Comparison of ENCODE assay signal across 18 cellular contexts in genomic region chr11:41714101-41714500, GRCh38.
DNase-seq lines count a peak whose midpoint lies in the region; ATAC-seq and TF ChIP-seq lines count a peak whose summit lies in the region.
"Had no signal": no experiment of that assay in that cellular context is flagged by ENCODE, and none has a peak within 500 bp of the region (broad histone marks: within the 10 kb centered on the region; RNA-seq: fewer than 3 reads in every experiment).

No MANE protein-coding gene starts in this region.

- no peak overlapping the region for H4K8ac ChIP-seq in mesendoderm (ENCODE audit: low read depth, low read length)

- no peak for ATAC-seq in stimulated activated naive CD8-positive, alpha-beta T cell treated with anti-CD3 and anti-CD28 coated beads, Interleukin-15, amount 100 ng/mL, for 72 hours

- no peak overlapping the region for H3K56ac ChIP-seq in mesendoderm (ENCODE audit: low read length)

- H3K9me3 ChIP-seq in HUES6 (ENCODE audit: control insufficient read depth, insufficient read depth, low read depth, low read length), result no peaks in the 10 kb centered on the region
- no peaks in the 10 kb centered on the region for H3K9me3 ChIP-seq in adrenal gland (replicated peaks in 1 of 3)
- H3K9me3 ChIP-seq in esophagus squamous epithelium, result no peaks in the 10 kb centered on the region
- H3K9me3 ChIP-seq: BLaER1 treated with 17β-estradiol and CSF1 and Interleukin-3, amounts not matched to agents 10 nM and 100 nM; HAP-1 had no signal

- H3K27me3 Mint-ChIP-seq in stimulated activated naive CD8-positive, alpha-beta T cell treated with anti-CD3 and anti-CD28 coated beads, Interleukin-15, amount 100 ng/mL, for 72 hours, result no peaks in the 10 kb centered on the region

- H3K27ac ChIP-seq in HUES6 (ENCODE audit: low read depth, low read length), result peak overlapping the region; percentile 5
- H3K27ac ChIP-seq in mesendoderm (ENCODE audit: low read depth, low read length), result no peak overlapping the region
- H3K27ac ChIP-seq in adrenal gland, result no peak overlapping the region
- H3K27ac ChIP-seq in esophagus squamous epithelium, result no peak overlapping the region
- H3K27ac ChIP-seq: BLaER1 treated with 17β-estradiol and CSF1 and Interleukin-3, amounts not matched to agents 10 nM and 100 nM had no signal

- DNase-seq in AG10803 (ENCODE audit: low read depth) (peak; percentile 3), astrocyte of the spinal cord (ENCODE audit: low read depth, low spot score) (peak; percentile 1), mesendoderm (peak; percentile 70), adrenal gland (no peak), esophagus squamous epithelium (lab: John Stamatoyannopoulos, UW) (no peak)
- no peak for DNase-seq in activated naive CD4-positive, alpha-beta T cell (lab: John Stamatoyannopoulos, UW)
- DNase-seq in stimulated activated naive CD8-positive, alpha-beta T cell treated with anti-CD3 and anti-CD28 coated beads, Interleukin-15, amount 100 ng/mL, for 72 hours, result no peak
- DNase-seq: CD8-positive, alpha-beta memory T cell; DND-41; GF-D8; NCI-H1417; NCI-H1930; NCI-H446; NCI-H69; SHP77 treated with DMSO at 0.1 percent for 48 hours had no signal

- peaks cover 20 to 32% of the 10 kb centered on the region in 2 donors for H3K9me3 Mint-ChIP-seq in stimulated activated naive CD8-positive, alpha-beta T cell treated with anti-CD3 and anti-CD28 coated beads, Interleukin-15, amount 100 ng/mL, for 72 hours

- no peaks in the 10 kb centered on the region for H3K36me3 ChIP-seq in HUES6 (ENCODE audit: control insufficient read depth, insufficient read depth, low read length)
- H3K36me3 ChIP-seq in mesendoderm (ENCODE audit: control insufficient read depth, insufficient read depth, low read length), result no peaks in the 10 kb centered on the region
- H3K36me3 ChIP-seq in adrenal gland (replicated peaks in 1 of 2), result no peaks in the 10 kb centered on the region
- H3K36me3 ChIP-seq in esophagus squamous epithelium, result no peaks in the 10 kb centered on the region
- H3K36me3 ChIP-seq: BLaER1 treated with 17β-estradiol and CSF1 and Interleukin-3, amounts not matched to agents 10 nM and 100 nM; HAP-1 had no signal

- H3K4me3 ChIP-seq in AG10803 (ENCODE audit: low read length) (no peak overlapping the region), HUES6 (ENCODE audit: low read depth, low read length) (no peak overlapping the region), astrocyte of the spinal cord (ENCODE audit: low read depth, low read length) (no peak overlapping the region), mesendoderm (ENCODE audit: low read length) (no peak overlapping the region), adrenal gland (no peak overlapping the region), esophagus squamous epithelium (no peak overlapping the region)
- H3K4me3 ChIP-seq: BLaER1 treated with 17β-estradiol and CSF1 and Interleukin-3, amounts not matched to agents 10 nM and 100 nM; HAP-1 had no signal

- H3K18ac ChIP-seq in mesendoderm (ENCODE audit: low read length), result peak overlapping the region; percentile 60

- H3K4me1 ChIP-seq in HUES6 (ENCODE audit: control insufficient read depth, insufficient read depth, low read length), result peaks cover 22% of the 10 kb centered on the region
- H3K4me1 ChIP-seq in mesendoderm (ENCODE audit: control insufficient read depth, low read depth, low read length), result no peaks in the 10 kb centered on the region
- no peaks in the 10 kb centered on the region for H3K4me1 ChIP-seq in adrenal gland (replicated peaks in 1 of 2)
- no peaks in the 10 kb centered on the region for H3K4me1 ChIP-seq in esophagus squamous epithelium
- H3K4me1 ChIP-seq: BLaER1 treated with 17β-estradiol and CSF1 and Interleukin-3, amounts not matched to agents 10 nM and 100 nM; HAP-1 had no signal

- H3K27ac Mint-ChIP-seq in stimulated activated naive CD8-positive, alpha-beta T cell treated with anti-CD3 and anti-CD28 coated beads, Interleukin-15, amount 100 ng/mL, for 72 hours, result no peak overlapping the region
- H3K27ac Mint-ChIP-seq: CD8-positive, alpha-beta memory T cell had no signal

- H3K4me3 Mint-ChIP-seq in stimulated activated naive CD8-positive, alpha-beta T cell treated with anti-CD3 and anti-CD28 coated beads, Interleukin-15, amount 100 ng/mL, for 72 hours, result no peak overlapping the region
- H3K4me3 Mint-ChIP-seq: CD8-positive, alpha-beta memory T cell had no signal

- TF ChIP-seq POLR2A in adrenal gland (IDR thresholded peaks at IDR 0.05), result no peak
- no peak for TF ChIP-seq POLR2A in esophagus squamous epithelium (IDR thresholded peaks at IDR 0.05)

- intact Hi-C loops in adrenal gland (cut with DNase I) (no loop called here), esophagus squamous epithelium (cut with DNase I) (no loop called here)

- peak overlapping the region; percentile 74 for H2BK15ac ChIP-seq in mesendoderm (replicated peaks; ENCODE audit: low read depth)

- H3K79me1 ChIP-seq in mesendoderm (ENCODE audit: low read length), result no peaks in the 10 kb centered on the region

- no CpG with 5 or more reads among the region's 2 CpGs for WGBS in mesendoderm (ENCODE audit: extremely low coverage, insufficient coverage, low lambda C conversion rate)
- 75 to 91% (median 86%) methylated on average over 2 of the region's 2 CpGs for WGBS in adrenal gland, 4 donors
- 79 to 80% methylated on average over 2 of the region's 2 CpGs for WGBS in esophagus squamous epithelium, 2 donors

- H3K79me2 ChIP-seq in mesendoderm (ENCODE audit: control insufficient read depth, insufficient read depth, low read length), result no peaks in the 10 kb centered on the region

- H2AK5ac ChIP-seq in mesendoderm (ENCODE audit: low read length), result no peak overlapping the region

- in situ Hi-C loops in astrocyte of the spinal cord (cut with HindIII; ENCODE audit: low sequenced_read_pairs), result no loop called here

- TF ChIP-seq CTCF in AG10803 (conservative IDR thresholded peaks at IDR 0.05; ENCODE audit: low read length), result no peak
- no peak for TF ChIP-seq CTCF in astrocyte of the spinal cord (IDR thresholded peaks at IDR 0.05; ENCODE audit: low read depth, low read length)
- no peak for TF ChIP-seq CTCF in adrenal gland (IDR thresholded peaks at IDR 0.05)
- no peak for TF ChIP-seq CTCF in esophagus squamous epithelium (IDR thresholded peaks at IDR 0.05)

- no peak overlapping the region for H4K5ac ChIP-seq in mesendoderm (ENCODE audit: low read length)

- H3K9ac ChIP-seq in HUES6 (ENCODE audit: low read length) (no peak overlapping the region), mesendoderm (ENCODE audit: low read length) (no peak overlapping the region)
- H3K9ac ChIP-seq: BLaER1 treated with 17β-estradiol and CSF1 and Interleukin-3, amounts not matched to agents 10 nM and 100 nM had no signal

- no peak overlapping the region for H2BK120ac ChIP-seq in mesendoderm (ENCODE audit: low read depth, low read length)

- no peaks in the 10 kb centered on the region for H3K27me3 ChIP-seq in HUES6 (ENCODE audit: control insufficient read depth, insufficient read depth, low read length)
- H3K27me3 ChIP-seq in mesendoderm (ENCODE audit: insufficient read depth, low read length, poor library complexity), result no peaks in the 10 kb centered on the region
- no peaks in the 10 kb centered on the region for H3K27me3 ChIP-seq in adrenal gland
- H3K27me3 ChIP-seq in esophagus squamous epithelium, result no peaks in the 10 kb centered on the region
- H3K27me3 ChIP-seq: BLaER1 treated with 17β-estradiol and CSF1 and Interleukin-3, amounts not matched to agents 10 nM and 100 nM had no signal

- H3K4me1 Mint-ChIP-seq in stimulated activated naive CD8-positive, alpha-beta T cell treated with anti-CD3 and anti-CD28 coated beads, Interleukin-15, amount 100 ng/mL, for 72 hours, result no peaks in the 10 kb centered on the region
- H3K4me1 Mint-ChIP-seq: CD8-positive, alpha-beta memory T cell had no signal

- no peak overlapping the region for H3K4ac ChIP-seq in mesendoderm (ENCODE audit: low read depth, low read length)

- no peak overlapping the region for H3K4me2 ChIP-seq in mesendoderm (ENCODE audit: low read length)
- H3K4me2 ChIP-seq: BLaER1 treated with 17β-estradiol and CSF1 and Interleukin-3, amounts not matched to agents 10 nM and 100 nM had no signal

- no peak overlapping the region for H2BK5ac ChIP-seq in mesendoderm (ENCODE audit: low read length)

- no peak overlapping the region for H3K23ac ChIP-seq in mesendoderm (ENCODE audit: low read length)

Comparison
In these comparisons a context has a peak if more than half of its experiments do, and no peak if none do; other contexts are left out.
1. DNase-seq: peak in AG10803 (single experiment), astrocyte of the spinal cord (single experiment) and mesendoderm (single experiment); none in activated naive CD4-positive, alpha-beta T cell (0 of 4), adrenal gland (0 of 7), stimulated activated naive CD8-positive, alpha-beta T cell treated with anti-CD3 and anti-CD28 coated beads, Interleukin-15, amount 100 ng/mL, for 72 hours (0 of 2) and esophagus squamous epithelium (single experiment).